In genomic region chr1:14924455-14925325, GRCh38 we compare ENCODE assay signal across 8 cellular contexts.
DNase-seq lines count a peak whose midpoint lies in the region; ATAC-seq and TF ChIP-seq lines count a peak whose summit lies in the region.

No MANE protein-coding gene starts in this region.

- H3K4me3 ChIP-seq in MG63: peak overlapping the region; percentile 68
- peak overlapping the region; percentile 56 for H3K4me3 ChIP-seq in astrocyte of the cerebellum (ENCODE audit: low read depth, low read length)
- H3K4me3 ChIP-seq in psoas muscle: peak overlapping the region; percentile 67

- ATAC-seq in psoas muscle: peak in 1 of 4 donors; percentile 49
- no peak for ATAC-seq in GM21528 (IDR thresholded peaks at IDR 0.05; ENCODE audit: low FRiP score, unreplicated experiment)

- TF ChIP-seq CTCF in astrocyte of the cerebellum (IDR thresholded peaks at IDR 0.05; ENCODE audit: low read depth, low read length, missing control alignments) (no peak), psoas muscle (IDR thresholded peaks at IDR 0.05) (no peak)

- no peaks in the 10 kb centered on the region for H3K4me1 ChIP-seq in psoas muscle

- H3K9me3 ChIP-seq in MG63: no peaks in the 10 kb centered on the region
- H3K9me3 ChIP-seq in psoas muscle: no peaks in the 10 kb centered on the region

- WGBS in psoas muscle, 3 donors: 1% methylated on average over 40 to 93 of the region's 93 CpGs

- in situ Hi-C loops in astrocyte of the cerebellum (cut with HindIII; ENCODE audit: low sequenced_read_pairs): no loop called here

- H3K27me3 ChIP-seq in MG63 (no peaks in the 10 kb centered on the region), psoas muscle (ENCODE audit: insufficient read depth in 3 of 3, low read length in 2 of 3) (peaks cover 0 to 49% (median 8%) of the 10 kb centered on the region in 3 donors)

- DNase-seq in NCI-H1436 (lab: John Stamatoyannopoulos, UW) (peak; percentile 10), NCI-H1436 treated with DMSO at 0.1 percent for 48 hours (lab: John Stamatoyannopoulos, UW) (no peak), MG63 (peak; percentile 50), astrocyte of the cerebellum (ENCODE audit: low read depth) (no peak), hippocampal formation (lab: John Stamatoyannopoulos, UW) (peak; percentile 39 to 51), psoas muscle (peak; percentile 37 to 65), NCI-H1048 (lab: John Stamatoyannopoulos, UW) (no peak)

- intact Hi-C loops in psoas muscle (cut with DNase I): loop anchor here in 1 of 2 donors (5.0 kb wide), 1 partner anchor 103 kb away; no protein-coding TSS in a partner anchor

- H3K27ac ChIP-seq in psoas muscle: no peak overlapping the region

- H3K36me3 ChIP-seq in MG63 (no peaks in the 10 kb centered on the region), psoas muscle (ENCODE audit: insufficient read depth in 1 of 2, low read depth in 1 of 2) (no peaks in the 10 kb centered on the region)

Comparison
In these comparisons a context has a peak if more than half of its experiments do, and no peak if none do; other contexts are left out.
1. DNase-seq: peak in NCI-H1436 (single experiment), MG63 (single experiment), hippocampal formation (2 of 2) and psoas muscle (2 of 2); none in NCI-H1436 treated with DMSO at 0.1 percent for 48 hours (single experiment), astrocyte of the cerebellum (single experiment) and NCI-H1048 (single experiment).
2. Peak in every context shown above with its lines, with median percentiles within 50 percentile points of each other: H3K4me3 ChIP-seq.